37 cellular contexts compared by ENCODE assay signal in genomic region chr2:26934985-26935384, GRCh38.
"Had no signal": no experiment of that assay in that cellular context is flagged by ENCODE, and none has a peak within 500 bp of the region (broad histone marks: within the 10 kb centered on the region; RNA-seq: fewer than 3 reads in every experiment).

No MANE protein-coding gene starts in this region.

- H3K4me3 Mint-ChIP-seq: activated naive CD4-positive, alpha-beta T cell treated with anti-CD3 and anti-CD28 coated beads for 36 hours; activated naive CD4-positive, alpha-beta T cell treated with anti-CD3 and anti-CD28 coated beads, Interleukin-2, amount 10 ng/mL, durations not matched to agents 7 days and 5 days; activated naive CD4-positive, alpha-beta T cell treated with anti-CD3 and anti-CD28 coated beads, Interleukin-2, amount 50 U/mL, for 24 hours; activated naive CD8-positive, alpha-beta T cell; activated naive CD8-positive, alpha-beta T cell treated with anti-CD3 and anti-CD28 coated beads for 36 hours; activated naive CD8-positive, alpha-beta T cell treated with anti-CD3 and anti-CD28 coated beads, Interleukin-2, amount 10 ng/mL, durations not matched to agents 7 days and 5 days; activated naive CD8-positive, alpha-beta T cell treated with anti-CD3 and anti-CD28 coated beads, Interleukin-2, amount 50 U/mL, for 24 hours; activated T-cell treated with anti-CD3 and anti-CD28 coated beads, Interleukin-2, amount 50 U/mL, for 24 hours; activated T-cell treated with anti-CD3 and anti-CD28 coated beads, Interleukin-2, amount 50 U/mL, for 4 hours; activated T-cell treated with anti-CD3 and anti-CD28 coated beads, Interleukin-2, amount 50 U/mL, for 72 hours; activated T-helper 1 cell treated with anti-CD3 and anti-CD28 coated beads, Interleukin-12 subunit alpha, Interleukin-12 subunit beta, Interleukin-2, Interleukin-4 antibody, amounts not matched to agents 30 ng/mL and 10 ng/mL and 1 ng/mL, durations not matched to agents 14 hours and 24 hours and 36 hours; activated T-helper 17 cell treated with anti-CD3 and anti-CD28 coated beads, Interleukin-2, amount 50 U/mL, for 72 hours; brain; central memory CD8-positive, alpha-beta T cell had no signal

- H3K9me3 Mint-ChIP-seq: activated naive CD4-positive, alpha-beta T cell treated with anti-CD3 and anti-CD28 coated beads for 36 hours; activated naive CD4-positive, alpha-beta T cell treated with anti-CD3 and anti-CD28 coated beads, Interleukin-2, amount 10 ng/mL, durations not matched to agents 7 days and 5 days; activated naive CD4-positive, alpha-beta T cell treated with anti-CD3 and anti-CD28 coated beads, Interleukin-2, amount 50 U/mL, for 24 hours; activated naive CD4-positive, alpha-beta T cell treated with anti-CD3 and anti-CD28 coated beads, Interleukin-2, amount 50 U/mL, for 72 hours; activated naive CD8-positive, alpha-beta T cell treated with anti-CD3 and anti-CD28 coated beads for 36 hours; activated naive CD8-positive, alpha-beta T cell treated with anti-CD3 and anti-CD28 coated beads, Interleukin-2, amount 10 ng/mL, durations not matched to agents 7 days and 5 days; activated naive CD8-positive, alpha-beta T cell treated with anti-CD3 and anti-CD28 coated beads, Interleukin-2, amount 50 U/mL, for 24 hours; activated T-cell treated with anti-CD3 and anti-CD28 coated beads, Interleukin-2, amount 50 U/mL, for 24 hours; activated T-cell treated with anti-CD3 and anti-CD28 coated beads, Interleukin-2, amount 50 U/mL, for 4 hours; activated T-cell treated with anti-CD3 and anti-CD28 coated beads, Interleukin-2, amount 50 U/mL, for 72 hours; activated T-helper 1 cell treated with anti-CD3 and anti-CD28 coated beads, Interleukin-12 subunit alpha, Interleukin-12 subunit beta, Interleukin-2, Interleukin-4 antibody, amounts not matched to agents 30 ng/mL and 10 ng/mL and 1 ng/mL, durations not matched to agents 14 hours and 24 hours and 36 hours; activated T-helper 17 cell treated with anti-CD3 and anti-CD28 coated beads, Interleukin-2, amount 50 U/mL, for 72 hours; activated T-helper 2 cell treated with anti-CD3 and anti-CD28 coated beads, Interferon-gamma antibody, Interleukin-2, Interleukin-4, amounts not matched to agents 10 μg/mL and 5 μg/mL and 100 μg/mL, durations not matched to agents 14 hours and 24 hours and 36 hours; brain; central memory CD8-positive, alpha-beta T cell had no signal

- H3K27ac Mint-ChIP-seq: activated naive CD4-positive, alpha-beta T cell treated with anti-CD3 and anti-CD28 coated beads for 36 hours; activated naive CD4-positive, alpha-beta T cell treated with anti-CD3 and anti-CD28 coated beads, Interleukin-2, amount 10 ng/mL, durations not matched to agents 7 days and 5 days; activated naive CD4-positive, alpha-beta T cell treated with anti-CD3 and anti-CD28 coated beads, Interleukin-2, amount 50 U/mL, for 72 hours; activated naive CD8-positive, alpha-beta T cell; activated naive CD8-positive, alpha-beta T cell treated with anti-CD3 and anti-CD28 coated beads for 36 hours; activated naive CD8-positive, alpha-beta T cell treated with anti-CD3 and anti-CD28 coated beads, Interleukin-2, amount 10 ng/mL, durations not matched to agents 7 days and 5 days; activated naive CD8-positive, alpha-beta T cell treated with anti-CD3 and anti-CD28 coated beads, Interleukin-2, amount 50 U/mL, for 24 hours; activated T-cell treated with anti-CD3 and anti-CD28 coated beads, Interleukin-2, amount 50 U/mL, for 24 hours; activated T-cell treated with anti-CD3 and anti-CD28 coated beads, Interleukin-2, amount 50 U/mL, for 72 hours; activated T-helper 1 cell treated with anti-CD3 and anti-CD28 coated beads, Interleukin-12 subunit alpha, Interleukin-12 subunit beta, Interleukin-2, Interleukin-4 antibody, amounts not matched to agents 30 ng/mL and 10 ng/mL and 1 ng/mL, durations not matched to agents 14 hours and 24 hours and 36 hours; activated T-helper 17 cell treated with anti-CD3 and anti-CD28 coated beads, Interleukin-2, amount 50 U/mL, for 72 hours; activated T-helper 2 cell treated with anti-CD3 and anti-CD28 coated beads, Interferon-gamma antibody, Interleukin-2, Interleukin-4, amounts not matched to agents 10 μg/mL and 5 μg/mL and 100 μg/mL, durations not matched to agents 14 hours and 24 hours and 36 hours had no signal

- H3K36me3 Mint-ChIP-seq: activated naive CD4-positive, alpha-beta T cell treated with anti-CD3 and anti-CD28 coated beads, Interleukin-2, amount 10 ng/mL, durations not matched to agents 7 days and 5 days; activated naive CD4-positive, alpha-beta T cell treated with anti-CD3 and anti-CD28 coated beads, Interleukin-2, amount 50 U/mL, for 24 hours; activated naive CD4-positive, alpha-beta T cell treated with anti-CD3 and anti-CD28 coated beads, Interleukin-2, amount 50 U/mL, for 72 hours; activated naive CD8-positive, alpha-beta T cell; activated naive CD8-positive, alpha-beta T cell treated with anti-CD3 and anti-CD28 coated beads for 36 hours; activated naive CD8-positive, alpha-beta T cell treated with anti-CD3 and anti-CD28 coated beads, Interleukin-2, amount 10 ng/mL, durations not matched to agents 7 days and 5 days had no signal

- H3K36me3 ChIP-seq: adrenal gland, ascending aorta, brain microvascular endothelial cell, breast epithelium, cardiac muscle cell had no signal

- H3K9me3 ChIP-seq: adrenal gland, ascending aorta, body of pancreas, breast epithelium had no signal

- H3K27me3 ChIP-seq: adrenal gland, ascending aorta, body of pancreas, brain microvascular endothelial cell, cardiac muscle cell had no signal

- H3K4me1 Mint-ChIP-seq: activated naive CD4-positive, alpha-beta T cell treated with anti-CD3 and anti-CD28 coated beads, Interleukin-2, amount 10 ng/mL, durations not matched to agents 7 days and 5 days; activated naive CD4-positive, alpha-beta T cell treated with anti-CD3 and anti-CD28 coated beads, Interleukin-2, amount 50 U/mL, for 24 hours; activated naive CD8-positive, alpha-beta T cell treated with anti-CD3 and anti-CD28 coated beads for 36 hours; activated naive CD8-positive, alpha-beta T cell treated with anti-CD3 and anti-CD28 coated beads, Interleukin-2, amount 10 ng/mL, durations not matched to agents 7 days and 5 days; activated naive CD8-positive, alpha-beta T cell treated with anti-CD3 and anti-CD28 coated beads, Interleukin-2, amount 50 U/mL, for 24 hours; activated T-helper 17 cell treated with anti-CD3 and anti-CD28 coated beads, Interleukin-2, amount 50 U/mL, for 72 hours; central memory CD8-positive, alpha-beta T cell had no signal

- ATAC-seq: activated naive CD4-positive, alpha-beta T cell treated with anti-CD3 and anti-CD28 coated beads, Interleukin-2, amount 50 U/mL, for 72 hours; activated naive CD8-positive, alpha-beta T cell treated with anti-CD3 and anti-CD28 coated beads, Interleukin-2, amount 50 U/mL, for 24 hours; activated T-cell treated with anti-CD3 and anti-CD28 coated beads, Interleukin-2, amount 50 U/mL, for 4 hours; activated T-cell treated with anti-CD3 and anti-CD28 coated beads, Interleukin-2, amount 50 U/mL, for 72 hours; activated T-helper 17 cell treated with anti-CD3 and anti-CD28 coated beads, Interleukin-2, amount 50 U/mL, for 72 hours; body of pancreas had no signal

- H3K4me3 ChIP-seq: adrenal gland, ascending aorta, body of pancreas, breast epithelium, cardiac muscle cell had no signal

- H3K4me1 ChIP-seq: ascending aorta, body of pancreas, breast epithelium had no signal

- H3K27me3 Mint-ChIP-seq: activated naive CD8-positive, alpha-beta T cell treated with anti-CD3 and anti-CD28 coated beads for 36 hours; brain had no signal

- DNase-seq: activated effector memory CD4-positive, alpha-beta T cell treated with anti-CD3 and anti-CD28 coated beads, Interleukin-2, amount 50 U/mL, for 16 hours; activated effector memory CD4-positive, alpha-beta T cell treated with Interleukin-2 at 50 U/mL for 16 hours; activated gamma-delta T cell; activated gamma-delta T cell treated with Interleukin-2 at 50 U/mL for 16 hours; activated naive CD4-positive, alpha-beta T cell; activated naive CD4-positive, alpha-beta T cell treated with anti-CD3 and anti-CD28 coated beads for 36 hours; activated naive CD4-positive, alpha-beta T cell treated with anti-CD3 and anti-CD28 coated beads, Interleukin-2, amount 10 ng/mL, durations not matched to agents 7 days and 5 days; activated naive CD4-positive, alpha-beta T cell treated with anti-CD3 and anti-CD28 coated beads, Interleukin-2, amount 50 U/mL, for 16 hours; activated naive CD4-positive, alpha-beta T cell treated with Interleukin-2 at 50 U/mL for 16 hours; activated naive CD8-positive, alpha-beta T cell treated with anti-CD3 and anti-CD28 coated beads for 36 hours; activated naive CD8-positive, alpha-beta T cell treated with anti-CD3 and anti-CD28 coated beads, Interleukin-2, amount 10 ng/mL, durations not matched to agents 7 days and 5 days; activated naive CD8-positive, alpha-beta T cell treated with anti-CD3 and anti-CD28 coated beads, Interleukin-2, amount 50 U/mL, for 24 hours; activated T-cell treated with anti-CD3 and anti-CD28 coated beads, Interleukin-2, amount 50 U/mL, for 1 hour; activated T-cell treated with anti-CD3 and anti-CD28 coated beads, Interleukin-2, amount 50 U/mL, for 24 hours; activated T-cell treated with anti-CD3 and anti-CD28 coated beads, Interleukin-2, amount 50 U/mL, for 4 hours; activated T-cell treated with anti-CD3 and anti-CD28 coated beads, Interleukin-2, amount 50 U/mL, for 48 hours; activated T-cell treated with anti-CD3 and anti-CD28 coated beads, Interleukin-2, amount 50 U/mL, for 72 hours; amniotic stem cell; amygdala; anterior cingulate cortex; body of pancreas; brain microvascular endothelial cell; caudate nucleus; central memory CD4-positive, alpha-beta T cell; cerebellar nuclear complex had no signal

- H3K27ac ChIP-seq: adrenal gland, ascending aorta, body of pancreas, brain microvascular endothelial cell, breast epithelium, cardiac muscle cell had no signal
